In genomic region chr15:66603301-66604179, GRCh38 we compare ENCODE assay signal across 8 cellular contexts. TPM values are rescaled to one million over a fixed set of nuclear protein-coding genes. Genes with fewer than 3 reads are reported as not detected.
DNase-seq lines count a peak whose midpoint lies in the region.

No MANE protein-coding gene starts in this region.

- peak; percentile 39 to 78 for DNase-seq in NCI-H526 (lab: John Stamatoyannopoulos, UW)
- no peak for DNase-seq in NCI-H526 treated with DMSO at 0.1 percent for 48 hours (lab: John Stamatoyannopoulos, UW)
- DNase-seq in NCI-H226: peak; percentile 41
- peak; percentile 60 for DNase-seq in activated CD4-positive, alpha-beta T cell treated with anti-CD3 and anti-CD28 coated beads, Interleukin-2, amount 50 U/mL, for 1 hour
- peak; percentile 86 for DNase-seq in ecto neural progenitor cell (ENCODE audit: low spot score)
- peak; percentile 81 for DNase-seq in mesendoderm
- peak; percentile 16 to 42 for DNase-seq in stimulated activated CD8-positive, alpha-beta memory T cell treated with anti-CD3 and anti-CD28 coated beads, Interleukin-7, amount 100 ng/mL, for 1 hour (ENCODE audit: low read depth in 2 of 2)
- no peak for DNase-seq in NCI-H146 treated with DMSO at 0.1 percent for 48 hours (lab: John Stamatoyannopoulos, UW; ENCODE audit: unreplicated experiment)

- no peaks in the 10 kb centered on the region for H3K79me1 ChIP-seq in mesendoderm (ENCODE audit: low read length)

- H2BK120ac ChIP-seq in mesendoderm (ENCODE audit: low read depth, low read length): no peak overlapping the region

- peak overlapping the region; percentile 77 for H3K56ac ChIP-seq in mesendoderm (ENCODE audit: low read length)

- peak overlapping the region; percentile 25 for H3K4ac ChIP-seq in mesendoderm (ENCODE audit: low read depth, low read length)

- H3K79me2 ChIP-seq in mesendoderm (ENCODE audit: control insufficient read depth, insufficient read depth, low read length): no peaks in the 10 kb centered on the region

- H3K4me1 ChIP-seq in mesendoderm (ENCODE audit: control insufficient read depth, low read depth, low read length): no peaks in the 10 kb centered on the region

- H3K23ac ChIP-seq in mesendoderm (ENCODE audit: low read length): no peak overlapping the region

- H2BK5ac ChIP-seq in mesendoderm (ENCODE audit: low read length): peak overlapping the region; percentile 59

- no CpG with 5 or more reads among the region's 14 CpGs for WGBS in mesendoderm (ENCODE audit: extremely low coverage, insufficient coverage, low lambda C conversion rate)

- H3K9ac ChIP-seq in mesendoderm (ENCODE audit: low read length): peak overlapping the region; percentile 33

- H3K18ac ChIP-seq in mesendoderm (ENCODE audit: low read length): no peak overlapping the region

- peak overlapping the region; percentile 25 for H2AK5ac ChIP-seq in mesendoderm (ENCODE audit: low read length)

- H3K4me2 ChIP-seq in mesendoderm (ENCODE audit: low read length): no peak overlapping the region

- H4K5ac ChIP-seq in mesendoderm (ENCODE audit: low read length): no peak overlapping the region

- no peak overlapping the region for H2BK15ac ChIP-seq in mesendoderm (replicated peaks; ENCODE audit: low read depth)

- H4K8ac ChIP-seq in mesendoderm (ENCODE audit: low read depth, low read length): no peak overlapping the region

- H3K27ac ChIP-seq in mesendoderm (ENCODE audit: low read depth, low read length): no peak overlapping the region

- H3K4me3 ChIP-seq in mesendoderm (ENCODE audit: low read length): no peak overlapping the region

- H3K36me3 ChIP-seq in mesendoderm (ENCODE audit: control insufficient read depth, insufficient read depth, low read length): no peaks in the 10 kb centered on the region

- H3K27me3 ChIP-seq in mesendoderm (ENCODE audit: insufficient read depth, low read length, poor library complexity): no peaks in the 10 kb centered on the region

RNA-seq across cellular contexts. Expression of gene LCTL, which starts 37.7 kb away (rescaled TPM):
- polyA plus RNA-seq in mesendoderm (2013, experiment 1 of 2): 1.5 TPM
- polyA plus RNA-seq in mesendoderm (2013, experiment 2 of 2): 1.7 TPM

Comparison
In these comparisons a context has a peak if more than half of its experiments do, and no peak if none do; other contexts are left out.
1. DNase-seq: peak in NCI-H526 (2 of 2), NCI-H226 (single experiment), activated CD4-positive, alpha-beta T cell treated with anti-CD3 and anti-CD28 coated beads, Interleukin-2, amount 50 U/mL, for 1 hour (single experiment), ecto neural progenitor cell (single experiment), mesendoderm (single experiment) and stimulated activated CD8-positive, alpha-beta memory T cell treated with anti-CD3 and anti-CD28 coated beads, Interleukin-7, amount 100 ng/mL, for 1 hour (2 of 2); none in NCI-H526 treated with DMSO at 0.1 percent for 48 hours (single experiment) and NCI-H146 treated with DMSO at 0.1 percent for 48 hours (single experiment).